14 cellular contexts compared by ENCODE assay signal in genomic region chr15:53462631-53463030, GRCh38.
DNase-seq lines count a peak whose midpoint lies in the region; ATAC-seq lines count a peak whose summit lies in the region.
"Had no signal": no experiment of that assay in that cellular context is flagged by ENCODE, and none has a peak within 500 bp of the region (broad histone marks: within the 10 kb centered on the region; RNA-seq: fewer than 3 reads in every experiment).

No MANE protein-coding gene starts in this region.

- POLR2A ChIA-PET in T-cell (lab: Charles Lee), result no interaction called here

- H3K36me3 Mint-ChIP-seq in stimulated activated naive B cell treated with anti-CD40 and anti-IgM and Interleukin-4, amounts not matched to agents 10 μg/mL and 1 μg/mL and 100 μg/mL, for 72 hours, result no peaks in the 10 kb centered on the region
- H3K36me3 Mint-ChIP-seq in T-cell, result no peaks in the 10 kb centered on the region
- H3K36me3 Mint-ChIP-seq: CD8-positive, alpha-beta memory T cell had no signal

- H3K27ac Mint-ChIP-seq in stimulated activated naive B cell treated with anti-CD40 and anti-IgM and Interleukin-4, amounts not matched to agents 10 μg/mL and 1 μg/mL and 100 μg/mL, for 72 hours, result no peak overlapping the region
- no peak overlapping the region for H3K27ac Mint-ChIP-seq in T-cell
- H3K27ac Mint-ChIP-seq: CD8-positive, alpha-beta memory T cell; H9 had no signal

- DNase-seq in NCI-H748 (lab: John Stamatoyannopoulos, UW; ENCODE audit: unreplicated experiment) (peak; percentile 6), NCI-H748 treated with DMSO at 0.1 percent for 48 hours (lab: John Stamatoyannopoulos, UW) (no peak), kidney glomerular epithelial cell (lab: John Stamatoyannopoulos, UW) (peak; percentile 20), NCI-H1436 (lab: John Stamatoyannopoulos, UW) (no peak), T-cell (no peak)
- no peak for DNase-seq in stimulated activated naive B cell treated with anti-CD40 and anti-IgM and Interleukin-4, amounts not matched to agents 10 μg/mL and 1 μg/mL and 100 μg/mL, for 72 hours
- DNase-seq: AML-193; Caco-2; CD8-positive, alpha-beta memory T cell; EL; GOT3; H9 had no signal

- peaks cover 0 to 19% of the 10 kb centered on the region in 2 donors for H3K27me3 Mint-ChIP-seq in stimulated activated naive B cell treated with anti-CD40 and anti-IgM and Interleukin-4, amounts not matched to agents 10 μg/mL and 1 μg/mL and 100 μg/mL, for 72 hours
- no peaks in the 10 kb centered on the region for H3K27me3 Mint-ChIP-seq in T-cell
- H3K27me3 Mint-ChIP-seq: CD8-positive, alpha-beta memory T cell had no signal

- peak; percentile 65 for ATAC-seq in HG03159 (IDR thresholded peaks at IDR 0.05; ENCODE audit: unreplicated experiment)
- ATAC-seq in stimulated activated naive B cell treated with anti-CD40 and anti-IgM and Interleukin-4, amounts not matched to agents 10 μg/mL and 1 μg/mL and 100 μg/mL, for 72 hours (replicated peaks), result peak; percentile 45 to 60
- ATAC-seq in T-cell (replicated peaks in 1 of 4), result no peak
- ATAC-seq in HG02981 (IDR thresholded peaks at IDR 0.05; ENCODE audit: unreplicated experiment), result no peak

- no peak overlapping the region for H3K4me3 Mint-ChIP-seq in stimulated activated naive B cell treated with anti-CD40 and anti-IgM and Interleukin-4, amounts not matched to agents 10 μg/mL and 1 μg/mL and 100 μg/mL, for 72 hours
- no peak overlapping the region for H3K4me3 Mint-ChIP-seq in T-cell
- H3K4me3 Mint-ChIP-seq: CD8-positive, alpha-beta memory T cell; H9 had no signal

- H3K9me3 Mint-ChIP-seq in stimulated activated naive B cell treated with anti-CD40 and anti-IgM and Interleukin-4, amounts not matched to agents 10 μg/mL and 1 μg/mL and 100 μg/mL, for 72 hours, result peaks cover 0 to 9% of the 10 kb centered on the region in 2 donors
- H3K9me3 Mint-ChIP-seq in T-cell, result peaks cover 0 to 4% (median 3%) of the 10 kb centered on the region in 3 donors
- H3K9me3 Mint-ChIP-seq: CD8-positive, alpha-beta memory T cell; H9 had no signal

- CTCF ChIA-PET in T-cell (lab: Charles Lee), result no interaction called here

- no peaks in the 10 kb centered on the region for H3K4me1 Mint-ChIP-seq in stimulated activated naive B cell treated with anti-CD40 and anti-IgM and Interleukin-4, amounts not matched to agents 10 μg/mL and 1 μg/mL and 100 μg/mL, for 72 hours
- H3K4me1 Mint-ChIP-seq in T-cell, result no peaks in the 10 kb centered on the region
- H3K4me1 Mint-ChIP-seq: CD8-positive, alpha-beta memory T cell had no signal

Comparison
In these comparisons a context has a peak if more than half of its experiments do, and no peak if none do; other contexts are left out.
1. DNase-seq: peak in NCI-H748 (single experiment) and kidney glomerular epithelial cell (single experiment); none in NCI-H748 treated with DMSO at 0.1 percent for 48 hours (single experiment), stimulated activated naive B cell treated with anti-CD40 and anti-IgM and Interleukin-4, amounts not matched to agents 10 μg/mL and 1 μg/mL and 100 μg/mL, for 72 hours (single experiment), NCI-H1436 (single experiment) and T-cell (0 of 34).
2. ATAC-seq: peak in HG03159 (single experiment) and stimulated activated naive B cell treated with anti-CD40 and anti-IgM and Interleukin-4, amounts not matched to agents 10 μg/mL and 1 μg/mL and 100 μg/mL, for 72 hours (2 of 2); none in T-cell (0 of 4) and HG02981 (single experiment).